Comparison of ENCODE assay signal across 9 cellular contexts in genomic region chrY:7272556-7273195, GRCh38.
DNase-seq lines count a peak whose midpoint lies in the region.
"Had no signal": no experiment of that assay in that cellular context is flagged by ENCODE, and none has a peak within 500 bp of the region (broad histone marks: within the 10 kb centered on the region; RNA-seq: fewer than 3 reads in every experiment).

No MANE protein-coding gene starts in this region.

- peak overlapping the region; percentile 96 for H3K4me3 Mint-ChIP-seq in T-helper 2 cell treated with Interferon-gamma antibody and Interleukin-4, amounts not matched to agents 5 μg/mL and 100 μg/mL, for 36 hours

- no peaks in the 10 kb centered on the region for H3K9me3 Mint-ChIP-seq in T-helper 2 cell treated with Interferon-gamma antibody and Interleukin-4, amounts not matched to agents 5 μg/mL and 100 μg/mL, for 36 hours
- H3K9me3 Mint-ChIP-seq: naive B cell had no signal

- H3K27me3 Mint-ChIP-seq in T-helper 2 cell treated with Interferon-gamma antibody and Interleukin-4, amounts not matched to agents 5 μg/mL and 100 μg/mL, for 36 hours (ENCODE audit: low read depth): no peaks in the 10 kb centered on the region
- H3K27me3 Mint-ChIP-seq: naive B cell had no signal

- peak overlapping the region; percentile 97 for H3K27ac Mint-ChIP-seq in T-helper 2 cell treated with Interferon-gamma antibody and Interleukin-4, amounts not matched to agents 5 μg/mL and 100 μg/mL, for 36 hours

- peaks cover 27% of the 10 kb centered on the region for H3K36me3 Mint-ChIP-seq in T-helper 2 cell treated with Interferon-gamma antibody and Interleukin-4, amounts not matched to agents 5 μg/mL and 100 μg/mL, for 36 hours (ENCODE audit: low read depth)
- H3K36me3 Mint-ChIP-seq: naive B cell had no signal

- peak; percentile 12 for DNase-seq in activated CD8-positive, alpha-beta memory T cell treated with anti-CD3 and anti-CD28 coated beads, Interleukin-2, amount 50 U/mL, for 24 hours (ENCODE audit: extremely low read depth)
- DNase-seq in activated CD8-positive, alpha-beta memory T cell treated with anti-CD3 and anti-CD28 coated beads, Interleukin-2, amount 50 U/mL, for 4 hours: no peak
- peak; percentile 40 for DNase-seq in T-helper 2 cell treated with Interferon-gamma antibody and Interleukin-4, amounts not matched to agents 5 μg/mL and 100 μg/mL, for 36 hours (ENCODE audit: low spot score)
- DNase-seq in fibroblast of gingiva (ENCODE audit: low read depth): peak; percentile 19
- DNase-seq in stimulated activated CD4-positive, alpha-beta T cell treated with anti-CD3 and anti-CD28 coated beads, Interleukin-4, amount 100 ng/mL, for 1 hour: peak; percentile 60
- no peak for DNase-seq in AML-193 (lab: John Stamatoyannopoulos, UW)
- no peak for DNase-seq in hepatic stellate cell (ENCODE audit: low spot score)
- no peak for DNase-seq in globus pallidus (ENCODE audit: low spot score)
- DNase-seq: naive B cell had no signal

- peaks cover 11% of the 10 kb centered on the region for H3K4me1 Mint-ChIP-seq in T-helper 2 cell treated with Interferon-gamma antibody and Interleukin-4, amounts not matched to agents 5 μg/mL and 100 μg/mL, for 36 hours (ENCODE audit: low read depth)

Comparison
In these comparisons a context has a peak if more than half of its experiments do, and no peak if none do; other contexts are left out.
1. DNase-seq: peak in activated CD8-positive, alpha-beta memory T cell treated with anti-CD3 and anti-CD28 coated beads, Interleukin-2, amount 50 U/mL, for 24 hours (single experiment), T-helper 2 cell treated with Interferon-gamma antibody and Interleukin-4, amounts not matched to agents 5 μg/mL and 100 μg/mL, for 36 hours (single experiment), fibroblast of gingiva (single experiment) and stimulated activated CD4-positive, alpha-beta T cell treated with anti-CD3 and anti-CD28 coated beads, Interleukin-4, amount 100 ng/mL, for 1 hour (single experiment); none in activated CD8-positive, alpha-beta memory T cell treated with anti-CD3 and anti-CD28 coated beads, Interleukin-2, amount 50 U/mL, for 4 hours (single experiment), AML-193 (0 of 2), hepatic stellate cell (single experiment) and globus pallidus (single experiment).